ENCODE assay signal across 8 cellular contexts in the genomic region with DNA sequence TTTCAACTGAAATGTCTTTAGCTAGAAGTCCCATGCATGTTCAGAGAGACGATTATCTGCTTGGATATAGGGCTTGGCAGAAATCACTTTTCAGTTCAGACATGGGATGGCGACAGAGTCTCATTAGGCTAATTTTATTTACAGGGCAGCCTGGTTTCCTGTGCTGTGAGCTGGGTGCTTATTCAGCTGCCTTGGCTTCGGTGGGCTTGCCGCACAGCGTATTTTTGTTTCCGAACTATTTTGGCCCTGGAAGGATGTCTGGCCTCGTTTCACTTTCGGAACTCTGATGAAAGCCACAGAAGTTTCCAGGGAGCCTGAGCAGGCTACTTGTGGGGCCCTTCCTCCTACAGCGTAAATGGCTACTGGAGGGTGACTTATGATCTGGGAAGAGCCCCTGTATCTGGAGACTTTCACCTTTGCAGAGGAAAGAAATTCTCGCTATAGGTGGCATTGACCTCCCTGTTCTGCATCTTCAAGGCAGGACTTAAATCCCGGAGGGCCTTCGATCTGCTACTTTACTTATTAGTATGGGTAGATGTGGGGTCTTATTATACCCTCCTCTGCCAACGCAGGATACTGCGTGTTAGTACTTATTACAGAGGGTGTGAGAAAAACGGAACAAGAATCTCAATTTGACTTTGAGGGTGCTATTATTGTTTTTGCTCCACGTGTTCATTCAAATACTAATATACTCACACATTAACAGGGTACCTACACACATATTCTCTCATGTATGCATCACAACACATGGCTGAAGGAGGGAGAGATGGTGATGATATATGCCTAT.
DNase-seq lines count a peak whose midpoint lies in the region; ATAC-seq, FAIRE-seq and TF ChIP-seq lines count a peak whose summit lies in the region.

No MANE protein-coding gene starts in this region.

- H3K4me3 ChIP-seq in astrocyte (ENCODE audit: insufficient read depth, low read depth, low read length): peak overlapping the region; percentile 61
- peak overlapping the region; percentile 32 for H3K4me3 ChIP-seq in skeletal muscle cell (ENCODE audit: low read depth, low read length)

- H3K27ac Mint-ChIP-seq in astrocyte (ENCODE audit: unreplicated experiment) (no peak overlapping the region), T-cell (no peak overlapping the region)

- peak overlapping the region; percentile 84 for H3K4me2 ChIP-seq in astrocyte (ENCODE audit: low read length)

- POLR2A ChIA-PET in T-cell (lab: Charles Lee): no interaction called here

- no peaks in the 10 kb centered on the region for H3K27me3 Mint-ChIP-seq in astrocyte (ENCODE audit: low read depth, unreplicated experiment)
- H3K27me3 Mint-ChIP-seq in T-cell: no peaks in the 10 kb centered on the region

- H3K4me1 Mint-ChIP-seq in astrocyte (ENCODE audit: low read depth, unreplicated experiment) (peaks cover 5% of the 10 kb centered on the region), T-cell (peaks cover 4 to 10% (median 6%) of the 10 kb centered on the region in 3 donors)

- no peaks in the 10 kb centered on the region for H3K36me3 ChIP-seq in astrocyte (ENCODE audit: insufficient read depth, low read length)

- peak; percentile 5 to 18 for DNase-seq in stimulated activated CD8-positive, alpha-beta memory T cell treated with anti-CD3 and anti-CD28 coated beads, Interleukin-7, amount 100 ng/mL, for 48 hours (ENCODE audit: extremely low read depth in 1 of 2, low read depth in 1 of 2)
- no peak for DNase-seq in stimulated activated CD8-positive, alpha-beta memory T cell treated with anti-CD3 and anti-CD28 coated beads, Interleukin-4, amount 100 ng/mL, for 48 hours
- DNase-seq in NCI-H2081 treated with DMSO at 0.1 percent for 48 hours (lab: John Stamatoyannopoulos, UW) (peak; percentile 54), astrocyte (ENCODE audit: low read depth) (peak; percentile 71), hippocampal formation (lab: John Stamatoyannopoulos, UW) (peak; percentile 15 to 78), skeletal muscle cell (ENCODE audit: low read depth) (peak; percentile 52), T-cell (no peak)

- CTCF ChIA-PET in T-cell (lab: Charles Lee): no interaction called here

- H3K9ac ChIP-seq in astrocyte (ENCODE audit: low read length): peak overlapping the region; percentile 60

- H3K4me1 ChIP-seq in astrocyte (ENCODE audit: insufficient read depth, low read length): peaks cover 6% of the 10 kb centered on the region

- H3K9me3 Mint-ChIP-seq in astrocyte (ENCODE audit: unreplicated experiment) (no peaks in the 10 kb centered on the region), T-cell (no peaks in the 10 kb centered on the region)

- peak; percentile 66 for TF ChIP-seq CTCF in astrocyte (IDR thresholded peaks at IDR 0.05; ENCODE audit: insufficient read depth, low read depth, low read length)

- H3K27ac ChIP-seq in astrocyte (ENCODE audit: low read depth, low read length): peak overlapping the region; percentile 25

- no peaks in the 10 kb centered on the region for H3K36me3 Mint-ChIP-seq in astrocyte (ENCODE audit: low read depth, unreplicated experiment)
- H3K36me3 Mint-ChIP-seq in T-cell: no peaks in the 10 kb centered on the region

- no peaks in the 10 kb centered on the region for H4K20me1 ChIP-seq in astrocyte (ENCODE audit: insufficient read depth, low read length)

- H3K9me3 ChIP-seq in astrocyte (ENCODE audit: insufficient read depth, low read depth, low read length): no peaks in the 10 kb centered on the region

- ATAC-seq in HG02571 (IDR thresholded peaks at IDR 0.05; ENCODE audit: unreplicated experiment) (peak; percentile 95), T-cell (replicated peaks in 1 of 4) (no peak)

- no peak overlapping the region for H3K4me3 Mint-ChIP-seq in astrocyte (ENCODE audit: unreplicated experiment)
- H3K4me3 Mint-ChIP-seq in T-cell: peak overlapping the region in 1 of 3 donors; percentile 25

- peak; percentile 71 for FAIRE-seq in astrocyte (lab: Jason Lieb, UNC)

- H3K79me2 ChIP-seq in astrocyte (ENCODE audit: insufficient read depth, low read length): no peaks in the 10 kb centered on the region

- no peaks in the 10 kb centered on the region for H3K27me3 ChIP-seq in astrocyte (ENCODE audit: insufficient read depth, low read length)

- H2AFZ ChIP-seq in astrocyte (ENCODE audit: low read depth, low read length): peak overlapping the region; percentile 63

Comparison
In these comparisons a context has a peak if more than half of its experiments do, and no peak if none do; other contexts are left out.
1. DNase-seq: peak in stimulated activated CD8-positive, alpha-beta memory T cell treated with anti-CD3 and anti-CD28 coated beads, Interleukin-7, amount 100 ng/mL, for 48 hours (2 of 2), NCI-H2081 treated with DMSO at 0.1 percent for 48 hours (single experiment), astrocyte (single experiment), hippocampal formation (2 of 2) and skeletal muscle cell (single experiment); none in stimulated activated CD8-positive, alpha-beta memory T cell treated with anti-CD3 and anti-CD28 coated beads, Interleukin-4, amount 100 ng/mL, for 48 hours (single experiment) and T-cell (0 of 34).